In the genomic region with DNA sequence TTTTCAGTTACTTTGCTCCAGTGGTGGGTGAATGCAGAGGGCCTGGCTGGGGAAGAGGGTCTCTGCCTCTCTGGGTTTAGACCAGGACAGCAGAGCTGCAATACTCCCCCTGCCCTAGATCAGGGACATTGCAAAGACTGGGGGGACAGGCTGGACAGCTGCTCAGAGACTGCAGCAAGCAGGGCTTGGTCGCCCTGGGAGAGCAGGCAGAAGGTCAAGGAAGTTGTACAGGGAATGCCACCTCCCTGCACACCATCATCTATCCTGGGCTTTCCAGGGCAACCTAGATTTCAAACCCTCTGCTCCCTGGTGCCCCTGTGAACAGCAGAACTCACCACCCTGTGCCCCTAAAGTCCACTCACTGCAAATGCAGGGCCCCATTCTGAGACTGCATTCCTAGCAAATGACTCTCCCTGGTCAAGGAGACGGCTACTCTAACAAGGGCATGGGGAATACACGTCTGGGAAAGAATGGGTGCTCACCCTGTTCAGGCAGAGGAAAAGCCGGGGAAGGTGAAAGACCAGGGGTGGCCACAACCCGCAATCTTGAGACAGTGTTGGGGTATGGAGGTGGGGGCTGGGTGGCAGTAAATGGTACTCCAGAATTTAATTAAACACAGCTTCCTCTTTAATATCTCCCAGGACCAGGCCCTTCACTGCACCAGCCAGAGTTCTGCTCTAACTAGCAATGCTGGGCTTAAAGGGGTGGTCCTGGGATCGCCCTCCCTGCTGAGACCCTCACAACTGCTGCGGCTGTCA, we compare ENCODE assay signal across 8 cellular contexts. TPM values are rescaled to one million over a fixed set of nuclear protein-coding genes. Genes with fewer than 3 reads are reported as not detected.
DNase-seq lines count a peak whose midpoint lies in the region; ATAC-seq and TF ChIP-seq lines count a peak whose summit lies in the region.

No MANE protein-coding gene starts in this region.

- ATAC-seq in GM21381 (IDR thresholded peaks at IDR 0.05; ENCODE audit: unreplicated experiment) = no peak

- peak overlapping the region; percentile 48 to 85; a peak in 3 of 4 replicates for H3K27ac ChIP-seq in SK-N-SH (ENCODE audit: low read depth in 2 of 2, low read length in 1 of 2)

- H3K4me1 ChIP-seq in SK-N-SH (ENCODE audit: control insufficient read depth in 1 of 2, insufficient read depth in 2 of 2, low read depth in 1 of 2, low read length in 1 of 2) = peaks cover 27 to 29% of the 10 kb centered on the region in 2 experiments; a peak in 2 of 4 replicates

- no peaks in the 10 kb centered on the region for H3K27me3 ChIP-seq in SK-N-SH (ENCODE audit: insufficient read depth)

- POLR2A ChIA-PET in SK-N-SH (lab: Yijun Ruan, JAX) = no interaction called here

- peaks cover 3% of the 10 kb centered on the region for H3F3A ChIP-seq in SK-N-SH (replicated peaks; ENCODE audit: insufficient read depth)

- peaks cover 39% of the 10 kb centered on the region for H4K20me1 ChIP-seq in SK-N-SH (ENCODE audit: insufficient read depth)

- peak overlapping the region; percentile 69 for H2AFZ ChIP-seq in SK-N-SH (ENCODE audit: low read depth)

- TF ChIP-seq CTCF in SK-N-SH (IDR thresholded peaks at IDR 0.05) (0 out of 2 replicates have a peak, but pooled peaks have one; percentile 30), fibroblast of villous mesenchyme (IDR thresholded peaks at IDR 0.05; ENCODE audit: insufficient read depth, low read depth, low read length) (no peak), retinal pigment epithelial cell (conservative IDR thresholded peaks at IDR 0.05; ENCODE audit: low read depth, low read length) (peak; percentile 11)

- no peaks in the 10 kb centered on the region for H3K9me2 ChIP-seq in SK-N-SH

- H3K79me2 ChIP-seq in SK-N-SH (ENCODE audit: insufficient read depth) = peaks cover 57% of the 10 kb centered on the region

- TF ChIP-seq RAD21 in SK-N-SH (IDR thresholded peaks at IDR 0.05; ENCODE audit: low read length) = no peak

- 16% methylated on average over 5 of the region's 7 CpGs for WGBS in SK-N-SH (ENCODE audit: low lambda C conversion rate)

- peaks cover 7 to 10% of the 10 kb centered on the region in 2 experiments for H3K36me3 ChIP-seq in SK-N-SH (replicated peaks in 1 of 2; ENCODE audit: control insufficient read depth in 1 of 2, insufficient read depth in 2 of 2, low read length in 1 of 2)

- H3K9ac ChIP-seq in SK-N-SH = peak overlapping the region; percentile 97

- TF ChIP-seq EP300 in SK-N-SH (IDR thresholded peaks at IDR 0.05; ENCODE audit: borderline replicate concordance in 1 of 2, low read depth in 1 of 2, low read length in 1 of 2) = 0 out of 4 replicates have a peak, but pooled peaks of 1 of the 2 experiments have one; percentile 9

- peak overlapping the region; percentile 76 for H3K4me2 ChIP-seq in SK-N-SH

- DNase-seq in GM04503 (ENCODE audit: low read depth) (peak; percentile 42), SK-N-SH (peak; percentile 58), fibroblast of villous mesenchyme (ENCODE audit: low read depth) (peak; percentile 73), retinal pigment epithelial cell (ENCODE audit: low read depth) (no peak), NCI-H2081 (lab: John Stamatoyannopoulos, UW) (no peak)
- no peak for DNase-seq in effector CD4-positive, alpha-beta T cell
- DNase-seq in activated effector memory CD4-positive, alpha-beta T cell treated with Interleukin-2 at 50 U/mL for 16 hours = no peak

- CTCF ChIA-PET in SK-N-SH (lab: Yijun Ruan, JAX) = interaction anchor here (0.5 to 2.1 kb wide), 8 partner anchors 15 to 385 kb away, joined by 3 to 8 read pairs (median 3); no protein-coding TSS in a partner anchor

- H3K4me3 ChIP-seq in SK-N-SH (ENCODE audit: low read depth in 2 of 2, low read length in 1 of 2) = peak overlapping the region; percentile 62 to 86
- H3K4me3 ChIP-seq in fibroblast of villous mesenchyme (ENCODE audit: low read depth, low read length) = peak overlapping the region; percentile 79
- H3K4me3 ChIP-seq in retinal pigment epithelial cell (ENCODE audit: low read length) = peak overlapping the region; percentile 66

- no peaks in the 10 kb centered on the region for H3K9me3 ChIP-seq in SK-N-SH

TF ChIP-seq in SK-N-SH, 30 proteins besides CTCF, POLR2A, EP300 and RAD21 (continues in another document):
- TF ChIP-seq JUND (IDR thresholded peaks at IDR 0.05) (peak; percentile 73), MEF2A (IDR thresholded peaks at IDR 0.05; ENCODE audit: borderline replicate concordance, low read depth) (no peak), POLR2AphosphoS5 (IDR thresholded peaks at IDR 0.05; ENCODE audit: low read depth, low read length) (0 out of 2 replicates have a peak, but pooled peaks have one; percentile 19), EZH2phosphoT487 (IDR thresholded peaks at IDR 0.05; ENCODE audit: borderline replicate concordance, low read depth) (no peak), SIN3A (IDR thresholded peaks at IDR 0.05; ENCODE audit: borderline replicate concordance, low read depth, low read length) (peak; percentile 63; the same call in 1 of the 2 replicates), RXRA (IDR thresholded peaks at IDR 0.05; ENCODE audit: borderline replicate concordance, low read depth) (no peak), TEAD4 (IDR thresholded peaks at IDR 0.05; ENCODE audit: borderline replicate concordance, insufficient read depth) (peak; percentile 13; the same call in 1 of the 2 replicates), FOXM1 (IDR thresholded peaks at IDR 0.05; ENCODE audit: low read depth) (no peak), RFX5 (IDR thresholded peaks at IDR 0.05; ENCODE audit: low read length) (no peak)
- TF ChIP-seq, protein P1, sequence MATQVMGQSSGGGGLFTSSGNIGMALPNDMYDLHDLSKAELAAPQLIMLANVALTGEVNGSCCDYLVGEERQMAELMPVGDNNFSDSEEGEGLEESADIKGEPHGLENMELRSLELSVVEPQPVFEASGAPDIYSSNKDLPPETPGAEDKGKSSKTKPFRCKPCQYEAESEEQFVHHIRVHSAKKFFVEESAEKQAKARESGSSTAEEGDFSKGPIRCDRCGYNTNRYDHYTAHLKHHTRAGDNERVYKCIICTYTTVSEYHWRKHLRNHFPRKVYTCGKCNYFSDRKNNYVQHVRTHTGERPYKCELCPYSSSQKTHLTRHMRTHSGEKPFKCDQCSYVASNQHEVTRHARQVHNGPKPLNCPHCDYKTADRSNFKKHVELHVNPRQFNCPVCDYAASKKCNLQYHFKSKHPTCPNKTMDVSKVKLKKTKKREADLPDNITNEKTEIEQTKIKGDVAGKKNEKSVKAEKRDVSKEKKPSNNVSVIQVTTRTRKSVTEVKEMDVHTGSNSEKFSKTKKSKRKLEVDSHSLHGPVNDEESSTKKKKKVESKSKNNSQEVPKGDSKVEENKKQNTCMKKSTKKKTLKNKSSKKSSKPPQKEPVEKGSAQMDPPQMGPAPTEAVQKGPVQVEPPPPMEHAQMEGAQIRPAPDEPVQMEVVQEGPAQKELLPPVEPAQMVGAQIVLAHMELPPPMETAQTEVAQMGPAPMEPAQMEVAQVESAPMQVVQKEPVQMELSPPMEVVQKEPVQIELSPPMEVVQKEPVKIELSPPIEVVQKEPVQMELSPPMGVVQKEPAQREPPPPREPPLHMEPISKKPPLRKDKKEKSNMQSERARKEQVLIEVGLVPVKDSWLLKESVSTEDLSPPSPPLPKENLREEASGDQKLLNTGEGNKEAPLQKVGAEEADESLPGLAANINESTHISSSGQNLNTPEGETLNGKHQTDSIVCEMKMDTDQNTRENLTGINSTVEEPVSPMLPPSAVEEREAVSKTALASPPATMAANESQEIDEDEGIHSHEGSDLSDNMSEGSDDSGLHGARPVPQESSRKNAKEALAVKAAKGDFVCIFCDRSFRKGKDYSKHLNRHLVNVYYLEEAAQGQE (IDR thresholded peaks at IDR 0.05; ENCODE audit: low read depth, low read length) = peak; percentile 54; the same call in 1 of the 2 replicates
- TF ChIP-seq, protein P2, sequence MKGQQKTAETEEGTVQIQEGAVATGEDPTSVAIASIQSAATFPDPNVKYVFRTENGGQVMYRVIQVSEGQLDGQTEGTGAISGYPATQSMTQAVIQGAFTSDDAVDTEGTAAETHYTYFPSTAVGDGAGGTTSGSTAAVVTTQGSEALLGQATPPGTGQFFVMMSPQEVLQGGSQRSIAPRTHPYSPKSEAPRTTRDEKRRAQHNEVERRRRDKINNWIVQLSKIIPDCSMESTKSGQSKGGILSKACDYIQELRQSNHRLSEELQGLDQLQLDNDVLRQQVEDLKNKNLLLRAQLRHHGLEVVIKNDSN (IDR thresholded peaks at IDR 0.05; ENCODE audit: borderline replicate concordance, low read depth) = no peak
- TF ChIP-seq, protein P3, sequence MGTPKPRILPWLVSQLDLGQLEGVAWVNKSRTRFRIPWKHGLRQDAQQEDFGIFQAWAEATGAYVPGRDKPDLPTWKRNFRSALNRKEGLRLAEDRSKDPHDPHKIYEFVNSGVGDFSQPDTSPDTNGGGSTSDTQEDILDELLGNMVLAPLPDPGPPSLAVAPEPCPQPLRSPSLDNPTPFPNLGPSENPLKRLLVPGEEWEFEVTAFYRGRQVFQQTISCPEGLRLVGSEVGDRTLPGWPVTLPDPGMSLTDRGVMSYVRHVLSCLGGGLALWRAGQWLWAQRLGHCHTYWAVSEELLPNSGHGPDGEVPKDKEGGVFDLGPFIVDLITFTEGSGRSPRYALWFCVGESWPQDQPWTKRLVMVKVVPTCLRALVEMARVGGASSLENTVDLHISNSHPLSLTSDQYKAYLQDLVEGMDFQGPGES (IDR thresholded peaks at IDR 0.05; ENCODE audit: low read depth, low read length) = no peak
- TF ChIP-seq, protein P4, sequence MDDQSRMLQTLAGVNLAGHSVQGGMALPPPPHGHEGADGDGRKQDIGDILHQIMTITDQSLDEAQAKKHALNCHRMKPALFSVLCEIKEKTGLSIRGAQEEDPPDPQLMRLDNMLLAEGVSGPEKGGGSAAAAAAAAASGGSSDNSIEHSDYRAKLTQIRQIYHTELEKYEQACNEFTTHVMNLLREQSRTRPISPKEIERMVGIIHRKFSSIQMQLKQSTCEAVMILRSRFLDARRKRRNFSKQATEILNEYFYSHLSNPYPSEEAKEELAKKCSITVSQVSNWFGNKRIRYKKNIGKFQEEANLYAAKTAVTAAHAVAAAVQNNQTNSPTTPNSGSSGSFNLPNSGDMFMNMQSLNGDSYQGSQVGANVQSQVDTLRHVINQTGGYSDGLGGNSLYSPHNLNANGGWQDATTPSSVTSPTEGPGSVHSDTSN (IDR thresholded peaks at IDR 0.05) = no peak

RNA-seq across cellular contexts. Expression of a gene that starts 1.0 kb away (rescaled TPM):
- polyA plus RNA-seq in SK-N-SH (2012; rRNA removed) = 65.4 and 68.0 TPM in 2 replicates
- polyA plus RNA-seq in SK-N-SH (2012; cell fraction: cytosol; rRNA removed) = 24.2 and 42.8 TPM in 2 replicates
- 132 and 135 TPM in 2 replicates for polyA plus RNA-seq in SK-N-SH (2012; cell fraction: nucleus; rRNA removed)
- total RNA-seq in fibroblast of villous mesenchyme = 72.5 and 88.6 TPM in 2 replicates

Comparison
In these comparisons a context has a peak if more than half of its experiments do, and no peak if none do; other contexts are left out.
1. DNase-seq: peak in GM04503 (single experiment), SK-N-SH (single experiment) and fibroblast of villous mesenchyme (single experiment); none in retinal pigment epithelial cell (single experiment), effector CD4-positive, alpha-beta T cell (single experiment), NCI-H2081 (0 of 2) and activated effector memory CD4-positive, alpha-beta T cell treated with Interleukin-2 at 50 U/mL for 16 hours (single experiment).
2. Peak in every context shown above with its lines, with median percentiles within 50 percentile points of each other: H3K4me3 ChIP-seq.